In the genomic region with DNA sequence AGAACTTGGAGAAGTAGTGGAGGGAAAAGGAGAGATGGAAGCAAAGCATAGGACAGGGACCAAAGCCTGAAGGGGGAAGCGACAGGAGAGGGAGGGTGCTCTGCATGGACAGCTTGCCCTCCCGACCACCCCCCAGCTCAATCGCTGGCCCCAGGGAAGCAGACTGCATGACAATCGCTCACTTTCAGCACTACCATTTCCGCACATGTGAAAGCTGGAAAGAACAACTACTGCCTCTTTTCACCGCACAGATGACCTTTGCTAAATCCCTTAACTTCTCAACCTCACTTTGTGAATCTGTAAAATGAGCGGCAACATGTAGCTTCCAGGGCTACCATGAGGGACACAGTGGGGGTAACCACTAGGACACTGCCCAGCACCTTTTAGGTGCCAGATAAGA, we compare ENCODE assay signal across 20 cellular contexts. TPM values are rescaled to one million over a fixed set of nuclear protein-coding genes. Genes with fewer than 3 reads are reported as not detected.
DNase-seq lines count a peak whose midpoint lies in the region; ATAC-seq and TF ChIP-seq lines count a peak whose summit lies in the region.
"Had no signal": no experiment of that assay in that cellular context is flagged by ENCODE, and none has a peak within 500 bp of the region (broad histone marks: within the 10 kb centered on the region; RNA-seq: fewer than 3 reads in every experiment).

No MANE protein-coding gene starts in this region.

- peak overlapping the region; percentile 99 for H3K4me2 ChIP-seq in OCI-LY3 (ENCODE audit: low read length)

- H3K9ac ChIP-seq in OCI-LY3 (ENCODE audit: low read length) (peak overlapping the region; percentile 78), iPS-18a (ENCODE audit: low read length) (no peak overlapping the region)

- peak overlapping the region; percentile 96 for H3K27ac ChIP-seq in OCI-LY3 (ENCODE audit: low read length)
- no peak overlapping the region for H3K27ac ChIP-seq in iPS-18a (ENCODE audit: low read length)
- H3K27ac ChIP-seq: neutrophil, right atrium auricular region, thyroid gland had no signal

- H3K9me3 ChIP-seq in OCI-LY3 (ENCODE audit: insufficient read depth, low read length) (no peaks in the 10 kb centered on the region), iPS-18a (ENCODE audit: control insufficient read depth, low read depth, low read length) (no peaks in the 10 kb centered on the region)
- H3K9me3 ChIP-seq: body of pancreas, neutrophil, right atrium auricular region, thyroid gland had no signal

- no peak for DNase-seq in activated naive CD4-positive, alpha-beta T cell treated with anti-CD3 and anti-CD28 coated beads, Interleukin-2, amount 50 U/mL, for 72 hours (ENCODE audit: low spot score in 2 of 2)
- DNase-seq in NK-92 treated with Interleukin-12 subunit alpha and Interleukin-12 subunit beta, amount 100 ng/mL, for 24 hours (lab: John Stamatoyannopoulos, UW), result no peak
- DNase-seq in iPS-NIHi7 (ENCODE audit: extremely low spot score) (no peak), amniotic stem cell (lab: John Stamatoyannopoulos, UW) (no peak), cerebellar nuclear complex (lab: John Stamatoyannopoulos, UW) (no peak)
- DNase-seq: activated CD4-positive, alpha-beta T cell treated with anti-CD3 and anti-CD28 coated beads for 4 hours; activated naive CD4-positive, alpha-beta T cell treated with Interleukin-2 at 50 U/mL for 16 hours; body of pancreas; DMS79; foreskin fibroblast; hypothalamus; NCI-H2171 treated with DMSO at 0.1 percent for 48 hours; stimulated activated naive CD4-positive, alpha-beta T cell; thyroid gland had no signal

- H3K27ac Mint-ChIP-seq in activated naive CD4-positive, alpha-beta T cell treated with anti-CD3 and anti-CD28 coated beads, Interleukin-2, amount 50 U/mL, for 24 hours, result peak overlapping the region; percentile 74
- peak overlapping the region in 1 of 2 donors; percentile 31 for H3K27ac Mint-ChIP-seq in activated naive CD4-positive, alpha-beta T cell treated with anti-CD3 and anti-CD28 coated beads, Interleukin-2, amount 50 U/mL, for 72 hours

- H3K36me3 Mint-ChIP-seq in activated naive CD4-positive, alpha-beta T cell treated with anti-CD3 and anti-CD28 coated beads, Interleukin-2, amount 50 U/mL, for 24 hours, result peaks cover 17% of the 10 kb centered on the region
- peaks cover 10 to 31% of the 10 kb centered on the region in 2 donors for H3K36me3 Mint-ChIP-seq in activated naive CD4-positive, alpha-beta T cell treated with anti-CD3 and anti-CD28 coated beads, Interleukin-2, amount 50 U/mL, for 72 hours

- peaks cover 100% of the 10 kb centered on the region for H3K79me2 ChIP-seq in OCI-LY3 (ENCODE audit: low read length)

- no peaks in the 10 kb centered on the region for H3K9me3 Mint-ChIP-seq in activated naive CD4-positive, alpha-beta T cell treated with anti-CD3 and anti-CD28 coated beads, Interleukin-2, amount 50 U/mL, for 24 hours
- no peaks in the 10 kb centered on the region for H3K9me3 Mint-ChIP-seq in activated naive CD4-positive, alpha-beta T cell treated with anti-CD3 and anti-CD28 coated beads, Interleukin-2, amount 50 U/mL, for 72 hours

- no peak overlapping the region for H3K4me3 Mint-ChIP-seq in activated naive CD4-positive, alpha-beta T cell treated with anti-CD3 and anti-CD28 coated beads, Interleukin-2, amount 50 U/mL, for 24 hours

- no peaks in the 10 kb centered on the region for H3K27me3 Mint-ChIP-seq in activated naive CD4-positive, alpha-beta T cell treated with anti-CD3 and anti-CD28 coated beads, Interleukin-2, amount 50 U/mL, for 24 hours

- TF ChIP-seq CTCF in OCI-LY3 (IDR thresholded peaks at IDR 0.05; ENCODE audit: low read depth, low read length), result no peak

- peaks cover 100% of the 10 kb centered on the region for H3K4me1 ChIP-seq in OCI-LY3 (ENCODE audit: low read length)
- peaks cover 61% of the 10 kb centered on the region for H3K4me1 ChIP-seq in iPS-18a (ENCODE audit: control insufficient read depth, low read depth, low read length)

- H3K4me3 ChIP-seq in OCI-LY3 (ENCODE audit: low read length), result peak overlapping the region; percentile 74
- peak overlapping the region; percentile 17 for H3K4me3 ChIP-seq in iPS-18a (ENCODE audit: low read length)
- H3K4me3 ChIP-seq: body of pancreas, right atrium auricular region, thyroid gland had no signal

- H2AFZ ChIP-seq in OCI-LY3 (ENCODE audit: low read depth, low read length), result no peak overlapping the region

- peaks cover 98% of the 10 kb centered on the region for H4K20me1 ChIP-seq in OCI-LY3 (ENCODE audit: insufficient read depth, low read length)

- no peaks in the 10 kb centered on the region for H3K27me3 ChIP-seq in OCI-LY3 (ENCODE audit: low read depth, low read length)
- no peaks in the 10 kb centered on the region for H3K27me3 ChIP-seq in iPS-18a (ENCODE audit: control insufficient read depth, insufficient read depth, low read length)
- H3K27me3 ChIP-seq: body of pancreas, neutrophil, right atrium auricular region, thyroid gland had no signal

- ATAC-seq in activated naive CD4-positive, alpha-beta T cell treated with anti-CD3 and anti-CD28 coated beads, Interleukin-2, amount 50 U/mL, for 72 hours, result no peak
- ATAC-seq: body of pancreas, Panc1 had no signal

- H3K4me1 Mint-ChIP-seq in activated naive CD4-positive, alpha-beta T cell treated with anti-CD3 and anti-CD28 coated beads, Interleukin-2, amount 50 U/mL, for 24 hours, result peaks cover 99% of the 10 kb centered on the region

- H3K36me3 ChIP-seq in OCI-LY3 (replicated peaks; ENCODE audit: low read depth, low read length) (peaks cover 22% of the 10 kb centered on the region), iPS-18a (ENCODE audit: control insufficient read depth, low read depth, low read length) (no peaks in the 10 kb centered on the region)
- H3K36me3 ChIP-seq: right atrium auricular region, thyroid gland had no signal

RNA-seq across cellular contexts. Expression of gene VOPP1, which starts 17.1 kb away (rescaled TPM):
- total RNA-seq in activated naive CD4-positive, alpha-beta T cell treated with anti-CD3 and anti-CD28 coated beads, Interleukin-2, amount 50 U/mL, for 72 hours, result 100 to 1,000 TPM in 1 of 2 donors, 10 to 100 TPM in 1; 52.0 to 124 TPM
